ENCODE assay signal across 15 cellular contexts in genomic region chr9:126390923-126391322, GRCh38.
DNase-seq lines count a peak whose midpoint lies in the region; ATAC-seq and TF ChIP-seq lines count a peak whose summit lies in the region.
"Had no signal": no experiment of that assay in that cellular context is flagged by ENCODE, and none has a peak within 500 bp of the region (broad histone marks: within the 10 kb centered on the region; RNA-seq: fewer than 3 reads in every experiment).

No MANE protein-coding gene starts in this region.

- H3K36me3 ChIP-seq in SJSA1 = peaks cover 35% of the 10 kb centered on the region
- peaks cover 0 to 64% (median 14%) of the 10 kb centered on the region in 6 donors for H3K36me3 ChIP-seq in spleen

- H3K27ac Mint-ChIP-seq in CD14-positive monocyte = peak overlapping the region; percentile 89 to 96 (median 94)
- no peak overlapping the region for H3K27ac Mint-ChIP-seq in activated T-helper 1 cell treated with anti-CD3 and anti-CD28 coated beads, Interleukin-12 subunit alpha, Interleukin-12 subunit beta, Interleukin-2, Interleukin-4 antibody, amounts not matched to agents 30 ng/mL and 10 ng/mL and 1 ng/mL, durations not matched to agents 14 hours and 24 hours and 36 hours

- DNase-seq in CD14-positive monocyte (ENCODE audit: low spot score) = no peak
- peak in 1 of 2 experiments; percentile 30 for DNase-seq in SJSA1 (ENCODE audit: low read depth in 1 of 2, low spot score in 2 of 2)
- peak; percentile 59 for DNase-seq in left ventricle myocardium superior
- no peak for DNase-seq in spleen
- DNase-seq in NCI-H524 (lab: John Stamatoyannopoulos, UW) = no peak
- DNase-seq in KG1 (lab: John Stamatoyannopoulos, UW) = no peak
- DNase-seq in activated T-helper 1 cell treated with anti-CD3 and anti-CD28 coated beads, Interleukin-12 subunit alpha, Interleukin-12 subunit beta, Interleukin-2, Interleukin-4 antibody, amounts not matched to agents 30 ng/mL and 10 ng/mL and 1 ng/mL, durations not matched to agents 14 hours and 24 hours and 36 hours (ENCODE audit: low spot score) = no peak
- DNase-seq: AML-193; CD4-positive, alpha-beta memory T cell; DND-41; GF-D8; NCI-H1092; NCI-H226 had no signal

- WGBS in spleen, 5 donors = 63 to 87% (median 78%) methylated on average over 9 of the region's 9 CpGs

- H3K27ac ChIP-seq in SJSA1 (peak overlapping the region; percentile 54), spleen (peak overlapping the region; percentile 51 to 89 (median 81))

- no peak overlapping the region for H3K4me3 Mint-ChIP-seq in CD14-positive monocyte
- H3K4me3 Mint-ChIP-seq in activated T-helper 1 cell treated with anti-CD3 and anti-CD28 coated beads, Interleukin-12 subunit alpha, Interleukin-12 subunit beta, Interleukin-2, Interleukin-4 antibody, amounts not matched to agents 30 ng/mL and 10 ng/mL and 1 ng/mL, durations not matched to agents 14 hours and 24 hours and 36 hours = no peak overlapping the region
- H3K4me3 Mint-ChIP-seq: CD4-positive, alpha-beta memory T cell had no signal

- H3K9me3 ChIP-seq in SJSA1 (replicated peaks) (no peaks in the 10 kb centered on the region), spleen (no peaks in the 10 kb centered on the region)

- ATAC-seq in left ventricle myocardium superior = peak; percentile 40
- ATAC-seq in esophagus mucosa = no peak
- ATAC-seq: K562 had no signal

- H3K27me3 Mint-ChIP-seq in CD14-positive monocyte (ENCODE audit: low read depth in 3 of 3) = peaks cover 0 to 4% (median 0%) of the 10 kb centered on the region in 3 donors
- no peaks in the 10 kb centered on the region for H3K27me3 Mint-ChIP-seq in activated T-helper 1 cell treated with anti-CD3 and anti-CD28 coated beads, Interleukin-12 subunit alpha, Interleukin-12 subunit beta, Interleukin-2, Interleukin-4 antibody, amounts not matched to agents 30 ng/mL and 10 ng/mL and 1 ng/mL, durations not matched to agents 14 hours and 24 hours and 36 hours (ENCODE audit: insufficient read depth)
- H3K27me3 Mint-ChIP-seq: CD4-positive, alpha-beta memory T cell had no signal

- H3K4me1 Mint-ChIP-seq in CD14-positive monocyte = peaks cover 47% of the 10 kb centered on the region
- H3K4me1 Mint-ChIP-seq in activated T-helper 1 cell treated with anti-CD3 and anti-CD28 coated beads, Interleukin-12 subunit alpha, Interleukin-12 subunit beta, Interleukin-2, Interleukin-4 antibody, amounts not matched to agents 30 ng/mL and 10 ng/mL and 1 ng/mL, durations not matched to agents 14 hours and 24 hours and 36 hours (ENCODE audit: low read depth) = peaks cover 54% of the 10 kb centered on the region

- no peak overlapping the region for H3K4me3 ChIP-seq in SJSA1
- H3K4me3 ChIP-seq in spleen = no peak overlapping the region
- H3K4me3 ChIP-seq: K562 had no signal

- H3K4me1 ChIP-seq in SJSA1 (replicated peaks) (peaks cover 63% of the 10 kb centered on the region), spleen (peaks cover 12 to 73% (median 51%) of the 10 kb centered on the region in 6 donors)

- peaks cover 0 to 3% (median 0%) of the 10 kb centered on the region in 7 donors for H3K9me3 Mint-ChIP-seq in CD14-positive monocyte
- H3K9me3 Mint-ChIP-seq in activated T-helper 1 cell treated with anti-CD3 and anti-CD28 coated beads, Interleukin-12 subunit alpha, Interleukin-12 subunit beta, Interleukin-2, Interleukin-4 antibody, amounts not matched to agents 30 ng/mL and 10 ng/mL and 1 ng/mL, durations not matched to agents 14 hours and 24 hours and 36 hours = no peaks in the 10 kb centered on the region
- H3K9me3 Mint-ChIP-seq: CD4-positive, alpha-beta memory T cell had no signal

- no peak for TF ChIP-seq CTCF in CD14-positive monocyte (IDR thresholded peaks at IDR 0.05)
- TF ChIP-seq CTCF in spleen (IDR thresholded peaks at IDR 0.05 in 8 of 11, conservative IDR thresholded peaks at IDR 0.05 in 3 of 11) = no peak

- H3K27me3 ChIP-seq in SJSA1 (replicated peaks) = no peaks in the 10 kb centered on the region
- H3K27me3 ChIP-seq in spleen (replicated peaks in 1 of 7) = no peaks in the 10 kb centered on the region

- no peak for TF ChIP-seq POLR2A in spleen (IDR thresholded peaks at IDR 0.05)

- peaks cover 52 to 72% of the 10 kb centered on the region in 2 donors for H3K36me3 Mint-ChIP-seq in CD14-positive monocyte
- peaks cover 7% of the 10 kb centered on the region for H3K36me3 Mint-ChIP-seq in activated T-helper 1 cell treated with anti-CD3 and anti-CD28 coated beads, Interleukin-12 subunit alpha, Interleukin-12 subunit beta, Interleukin-2, Interleukin-4 antibody, amounts not matched to agents 30 ng/mL and 10 ng/mL and 1 ng/mL, durations not matched to agents 14 hours and 24 hours and 36 hours (ENCODE audit: low read depth)

- intact Hi-C loops in CD14-positive monocyte (cut with micrococcal nuclease) (no loop called here), left ventricle myocardium superior (cut with micrococcal nuclease) (no loop called here), spleen (cut with DNase I; ENCODE audit: low total_unique reads) (no loop called here)
- intact Hi-C loops in activated T-helper 1 cell treated with anti-CD3 and anti-CD28 coated beads, Interleukin-12 subunit alpha, Interleukin-12 subunit beta, Interleukin-2, Interleukin-4 antibody, amounts not matched to agents 30 ng/mL and 10 ng/mL and 1 ng/mL, durations not matched to agents 14 hours and 24 hours and 36 hours (cut with micrococcal nuclease) = loop anchor here (10.0 kb wide), 1 partner anchor 756 kb away; no protein-coding TSS in a partner anchor
